1 cellular context compared by ENCODE assay signal in the genomic region with DNA sequence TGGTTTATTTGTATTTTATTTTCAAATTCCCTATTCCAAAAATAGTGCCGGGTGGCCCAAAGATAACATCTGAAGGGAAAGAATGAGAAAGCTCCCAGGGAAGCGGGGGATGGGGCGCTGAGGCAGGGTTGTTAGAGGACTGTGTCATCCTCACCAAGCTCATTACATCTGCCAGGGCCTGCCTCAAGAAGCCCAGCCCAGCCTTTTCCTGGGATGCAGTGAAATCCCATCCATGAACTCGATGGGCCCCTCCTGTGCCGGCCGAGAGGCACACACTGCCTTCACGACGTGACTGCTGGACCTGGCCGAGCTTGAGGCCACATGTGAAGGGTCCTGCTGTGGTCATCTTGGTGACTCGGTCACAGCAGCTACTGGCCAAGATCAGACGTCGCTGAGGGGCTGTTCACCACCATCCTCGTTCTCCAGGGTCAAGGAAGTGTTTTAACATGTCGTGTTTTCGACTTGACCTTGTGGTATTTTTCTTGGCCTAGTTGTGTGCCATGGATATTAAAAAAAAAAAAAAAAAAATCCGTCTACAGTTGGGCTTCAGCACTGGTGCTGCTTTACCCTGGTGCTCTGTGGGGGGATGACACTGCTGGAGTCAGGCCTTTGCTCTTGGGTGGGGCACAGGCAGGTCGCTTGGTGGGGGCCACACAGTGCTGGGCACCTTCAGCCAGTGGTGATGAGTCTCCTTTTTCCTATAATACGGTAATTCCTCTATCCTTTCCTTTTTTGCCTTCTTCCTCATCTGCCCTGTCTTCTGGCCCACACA.
TF ChIP-seq lines count a peak whose summit lies in the region.

No MANE protein-coding gene starts in this region.

TF ChIP-seq in endothelial cell of umbilical vein, 7 proteins besides CTCF, POLR2A, EP300 and RAD21 (continued from another document):
- TF ChIP-seq FOS (IDR thresholded peaks at IDR 0.05; ENCODE audit: borderline replicate concordance, insufficient read depth, low read length), result no peak
- TF ChIP-seq MYC (IDR thresholded peaks at IDR 0.05; ENCODE audit: low read depth, low read length), result no peak
- TF ChIP-seq EZH2 (IDR thresholded peaks at IDR 0.05; ENCODE audit: borderline replicate concordance, low read depth, low read length, severe bottlenecking), result no peak
- peak; percentile 84 for TF ChIP-seq GATA2 (IDR thresholded peaks at IDR 0.05; ENCODE audit: insufficient read depth, insufficient read length, low read depth, low read length)
- TF ChIP-seq, protein P1, sequence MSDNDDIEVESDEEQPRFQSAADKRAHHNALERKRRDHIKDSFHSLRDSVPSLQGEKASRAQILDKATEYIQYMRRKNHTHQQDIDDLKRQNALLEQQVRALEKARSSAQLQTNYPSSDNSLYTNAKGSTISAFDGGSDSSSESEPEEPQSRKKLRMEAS (IDR thresholded peaks at IDR 0.05; ENCODE audit: insufficient read depth, insufficient read length), result no peak
